27 cellular contexts compared by ENCODE assay signal in genomic region chr18:61681065-61681464, GRCh38.
"Had no signal": no experiment of that assay in that cellular context is flagged by ENCODE, and none has a peak within 500 bp of the region (broad histone marks: within the 10 kb centered on the region; RNA-seq: fewer than 3 reads in every experiment).

No MANE protein-coding gene starts in this region.

- FAIRE-seq: urothelium cell line had no signal

- H3K27me3 ChIP-seq: stomach, suprapubic skin, testis, thyroid gland, tibial artery, tibial nerve, transverse colon, upper lobe of left lung, upper lobe of right lung, uterus, vagina had no signal

- H3K9me3 ChIP-seq: testis, thyroid gland had no signal

- H3K36me3 ChIP-seq: stomach, suprapubic skin, thoracic aorta, thyroid gland, tibial nerve, transverse colon, upper lobe of left lung, upper lobe of right lung, uterus, vagina had no signal

- H3K27ac ChIP-seq: stomach, suprapubic skin, testis, thoracic aorta, thyroid gland, tibial artery, tibial nerve, transverse colon, upper lobe of left lung, upper lobe of right lung, uterus, vagina had no signal

- H3K4me1 ChIP-seq: stomach, suprapubic skin, testis, thyroid gland, tibial artery, tibial nerve, transverse colon, upper lobe of left lung, upper lobe of right lung, uterus, vagina had no signal

- H3K4me3 ChIP-seq: stomach, suprapubic skin, testis, thoracic aorta, thyroid gland, tibial artery, tibial nerve, transverse colon, upper lobe of left lung, upper lobe of right lung, uterus, vagina had no signal

- DNase-seq: stimulated activated CD4-positive, alpha-beta T cell treated with anti-CD3 and anti-CD28 coated beads, Interleukin-2, amount 100 ng/mL, for 48 hours; stimulated activated CD4-positive, alpha-beta T cell treated with anti-CD3 and anti-CD28 coated beads, Interleukin-4, amount 100 ng/mL, for 1 hour; stimulated activated CD4-positive, alpha-beta T cell treated with anti-CD3 and anti-CD28 coated beads, Interleukin-4, amount 100 ng/mL, for 24 hours; stimulated activated CD4-positive, alpha-beta T cell treated with anti-CD3 and anti-CD28 coated beads, Interleukin-4, amount 100 ng/mL, for 4 hours; stimulated activated CD8-positive, alpha-beta memory T cell treated with anti-CD3 and anti-CD28 coated beads, Interleukin-4, amount 100 ng/mL, for 48 hours; stimulated activated naive B cell treated with anti-CD40 and anti-IgM and Interleukin-4, amounts not matched to agents 10 μg/mL and 1 μg/mL and 100 μg/mL, for 72 hours; stimulated activated naive CD4-positive, alpha-beta T cell; stimulated activated naive CD4-positive, alpha-beta T cell treated with Interleukin-2 at 50 U/mL for 16 hours; stimulated activated naive CD8-positive, alpha-beta T cell treated with anti-CD3 and anti-CD28 coated beads, Interleukin-15, amount 100 ng/mL, for 72 hours; stimulated activated naive CD8-positive, alpha-beta T cell treated with anti-CD3 and anti-CD28 coated beads, Interleukin-15, Interleukin-2, amounts not matched to agents 100 U/mL and 50 U/mL, for 24 hours; stomach; substantia nigra; testis; thyroid gland; tibial artery; transverse colon; trophoblast cell; upper lobe of left lung; upper lobe of right lung; uterus had no signal

- ATAC-seq: stimulated activated effector memory CD8-positive, alpha-beta T cell treated with anti-CD3 and anti-CD28 coated beads, Interleukin-12 subunit alpha, Interleukin-12 subunit beta, amount 100 ng/mL, for 72 hours; stimulated activated memory B cell treated with anti-CD40 and anti-IgM and Interleukin-4, amounts not matched to agents 10 μg/mL and 1 μg/mL and 100 μg/mL, for 72 hours; stimulated activated naive B cell treated with anti-CD40 and anti-IgM and Interleukin-4, amounts not matched to agents 10 μg/mL and 1 μg/mL and 100 μg/mL, for 72 hours; stimulated activated naive CD8-positive, alpha-beta T cell treated with anti-CD3 and anti-CD28 coated beads, Interleukin-15, amount 100 ng/mL, for 72 hours; stimulated activated naive CD8-positive, alpha-beta T cell treated with anti-CD3 and anti-CD28 coated beads, Interleukin-15, Interleukin-2, amounts not matched to agents 100 U/mL and 50 U/mL, for 24 hours; upper lobe of right lung had no signal
